33 cellular contexts compared by ENCODE assay signal in the genomic region with DNA sequence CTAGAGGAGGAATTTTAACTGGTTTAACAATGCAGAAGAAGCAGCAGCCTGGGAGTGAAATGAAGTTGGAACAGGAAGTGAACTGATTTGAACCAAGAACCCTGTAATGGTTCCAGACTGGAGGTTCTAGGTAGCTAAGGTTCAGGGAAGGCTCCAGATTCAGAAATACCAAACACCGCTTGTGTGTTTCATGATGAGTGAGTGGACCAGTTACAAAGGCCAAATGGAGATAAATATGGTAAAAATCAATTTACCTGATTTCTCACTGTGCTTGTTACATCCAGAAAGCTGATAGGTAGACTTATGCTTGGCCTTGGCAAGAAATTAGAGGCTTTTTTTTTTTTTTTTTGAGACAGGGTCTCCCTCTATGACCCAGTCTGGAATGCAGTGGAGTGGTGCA.
"Had no signal": no experiment of that assay in that cellular context is flagged by ENCODE, and none has a peak within 500 bp of the region (broad histone marks: within the 10 kb centered on the region; RNA-seq: fewer than 3 reads in every experiment).

No MANE protein-coding gene starts in this region.

- H3K27me3 ChIP-seq: adrenal gland, body of pancreas, cardiac muscle cell, esophagus muscularis mucosa, foreskin keratinocyte, gastrocnemius medialis, heart left ventricle had no signal

- H3K4me3 Mint-ChIP-seq: activated CD4-positive, alpha-beta memory T cell treated with anti-CD3 and anti-CD28 coated beads for 36 hours; activated CD4-positive, alpha-beta T cell treated with anti-CD3 and anti-CD28 coated beads for 36 hours; activated CD4-positive, alpha-beta T cell treated with anti-CD3 and anti-CD28 coated beads, Interleukin-2, amount 10 ng/mL, durations not matched to agents 24 days and 14 days; activated CD8-positive, alpha-beta memory T cell treated with anti-CD3 and anti-CD28 coated beads, Interleukin-2, amount 10 ng/mL, durations not matched to agents 7 days and 5 days; activated CD8-positive, alpha-beta T cell treated with anti-CD3 and anti-CD28 coated beads, Interleukin-2, amount 10 ng/mL, durations not matched to agents 7 days and 5 days; activated naive CD8-positive, alpha-beta T cell treated with anti-CD3 and anti-CD28 coated beads for 36 hours; activated naive CD8-positive, alpha-beta T cell treated with anti-CD3 and anti-CD28 coated beads, Interleukin-2, amount 50 U/mL, for 24 hours; activated T-helper 17 cell treated with anti-CD3 and anti-CD28 coated beads, Interleukin-2, amount 50 U/mL, for 72 hours; central memory CD8-positive, alpha-beta T cell; dendritic cell treated with granulocyte-macrophage colony-stimulating factor and Interleukin-4, amounts not matched to agents 40 ng/mL and 50 ng/mL, for 4 days; effector memory CD8-positive, alpha-beta T cell had no signal

- H3K27ac ChIP-seq: adrenal gland, body of pancreas, cardiac muscle cell, coronary artery, esophagus muscularis mucosa, foreskin keratinocyte, gastrocnemius medialis, heart left ventricle had no signal

- ATAC-seq: activated CD4-positive, alpha-beta T cell treated with anti-CD3 and anti-CD28 coated beads for 36 hours; activated CD8-positive, alpha-beta memory T cell treated with anti-CD3 and anti-CD28 coated beads, Interleukin-2, amount 10 ng/mL, durations not matched to agents 7 days and 5 days; activated CD8-positive, alpha-beta T cell treated with anti-CD3 and anti-CD28 coated beads, Interleukin-2, amount 10 ng/mL, durations not matched to agents 7 days and 5 days; activated naive CD8-positive, alpha-beta T cell treated with anti-CD3 and anti-CD28 coated beads, Interleukin-2, amount 50 U/mL, for 24 hours; activated T-helper 17 cell treated with anti-CD3 and anti-CD28 coated beads, Interleukin-2, amount 50 U/mL, for 72 hours; body of pancreas; effector memory CD8-positive, alpha-beta T cell; foreskin keratinocyte; gastrocnemius medialis; heart left ventricle had no signal

- DNase-seq: activated CD4-positive, alpha-beta memory T cell treated with anti-CD3 and anti-CD28 coated beads for 36 hours; activated CD4-positive, alpha-beta T cell treated with anti-CD3 and anti-CD28 coated beads for 36 hours; activated CD4-positive, alpha-beta T cell treated with anti-CD3 and anti-CD28 coated beads, Interleukin-2, amount 10 ng/mL, durations not matched to agents 24 days and 14 days; activated CD4-positive, CD25-positive, alpha-beta regulatory T cell; activated CD4-positive, CD25-positive, alpha-beta regulatory T cell treated with anti-CD3 and anti-CD28 coated beads, Interleukin-2, amount 50 U/mL, for 72 hours; activated CD8-positive, alpha-beta memory T cell treated with anti-CD3 and anti-CD28 coated beads, Interleukin-2, amount 10 ng/mL, durations not matched to agents 7 days and 5 days; activated CD8-positive, alpha-beta memory T cell treated with anti-CD3 and anti-CD28 coated beads, Interleukin-2, amount 50 U/mL, for 4 hours; activated CD8-positive, alpha-beta T cell treated with anti-CD3 and anti-CD28 coated beads, Interleukin-2, amount 10 ng/mL, durations not matched to agents 7 days and 5 days; activated effector memory CD4-positive, alpha-beta T cell treated with Interleukin-2 at 50 U/mL for 16 hours; activated gamma-delta T cell treated with Interleukin-2 at 50 U/mL for 16 hours; activated naive CD4-positive, alpha-beta T cell treated with anti-CD3 and anti-CD28 coated beads, Interleukin-2, amount 50 U/mL, for 16 hours; activated naive CD4-positive, alpha-beta T cell treated with Interleukin-2 at 50 U/mL for 16 hours; activated naive CD8-positive, alpha-beta T cell treated with anti-CD3 and anti-CD28 coated beads for 36 hours; activated naive CD8-positive, alpha-beta T cell treated with anti-CD3 and anti-CD28 coated beads, Interleukin-2, amount 50 U/mL, for 24 hours; activated T-cell treated with anti-CD3 and anti-CD28 coated beads, Interleukin-2, amount 50 U/mL, for 1 hour; amygdala; aorta; body of pancreas; effector CD4-positive, alpha-beta T cell; effector memory CD8-positive, alpha-beta T cell; erythroblast; foreskin keratinocyte; gastrocnemius medialis; glutamatergic neuron; heart left ventricle; T-helper 2 cell had no signal

- H3K4me3 ChIP-seq: adrenal gland, body of pancreas, cardiac muscle cell, coronary artery, esophagus muscularis mucosa, gastrocnemius medialis, heart left ventricle had no signal

- H3K27me3 Mint-ChIP-seq: activated CD4-positive, alpha-beta memory T cell treated with anti-CD3 and anti-CD28 coated beads for 36 hours; activated CD4-positive, alpha-beta T cell treated with anti-CD3 and anti-CD28 coated beads for 36 hours; activated CD4-positive, alpha-beta T cell treated with anti-CD3 and anti-CD28 coated beads, Interleukin-2, amount 10 ng/mL, durations not matched to agents 24 days and 14 days; activated CD8-positive, alpha-beta memory T cell treated with anti-CD3 and anti-CD28 coated beads, Interleukin-2, amount 10 ng/mL, durations not matched to agents 7 days and 5 days; activated naive CD8-positive, alpha-beta T cell treated with anti-CD3 and anti-CD28 coated beads for 36 hours; activated naive CD8-positive, alpha-beta T cell treated with anti-CD3 and anti-CD28 coated beads, Interleukin-2, amount 50 U/mL, for 24 hours; activated T-helper 17 cell treated with anti-CD3 and anti-CD28 coated beads, Interleukin-2, amount 50 U/mL, for 72 hours; central memory CD8-positive, alpha-beta T cell; dendritic cell treated with granulocyte-macrophage colony-stimulating factor and Interleukin-4, amounts not matched to agents 40 ng/mL and 50 ng/mL, for 4 days; effector memory CD8-positive, alpha-beta T cell had no signal

- H3K4me1 ChIP-seq: adrenal gland, body of pancreas, foreskin keratinocyte had no signal

- H3K9me3 Mint-ChIP-seq: activated CD4-positive, alpha-beta memory T cell treated with anti-CD3 and anti-CD28 coated beads for 36 hours; activated CD4-positive, alpha-beta T cell treated with anti-CD3 and anti-CD28 coated beads, Interleukin-2, amount 10 ng/mL, durations not matched to agents 24 days and 14 days; activated naive CD8-positive, alpha-beta T cell treated with anti-CD3 and anti-CD28 coated beads for 36 hours; activated naive CD8-positive, alpha-beta T cell treated with anti-CD3 and anti-CD28 coated beads, Interleukin-2, amount 50 U/mL, for 24 hours; activated T-helper 17 cell treated with anti-CD3 and anti-CD28 coated beads, Interleukin-2, amount 50 U/mL, for 72 hours; central memory CD8-positive, alpha-beta T cell; dendritic cell treated with granulocyte-macrophage colony-stimulating factor and Interleukin-4, amounts not matched to agents 40 ng/mL and 50 ng/mL, for 4 days; effector memory CD8-positive, alpha-beta T cell had no signal

- H3K9me3 ChIP-seq: adrenal gland, body of pancreas, esophagus muscularis mucosa, gastrocnemius medialis, heart left ventricle had no signal

- H3K27ac Mint-ChIP-seq: activated CD4-positive, alpha-beta memory T cell treated with anti-CD3 and anti-CD28 coated beads for 36 hours; activated CD4-positive, alpha-beta T cell treated with anti-CD3 and anti-CD28 coated beads for 36 hours; activated CD4-positive, alpha-beta T cell treated with anti-CD3 and anti-CD28 coated beads, Interleukin-2, amount 10 ng/mL, durations not matched to agents 24 days and 14 days; activated CD8-positive, alpha-beta memory T cell treated with anti-CD3 and anti-CD28 coated beads, Interleukin-2, amount 10 ng/mL, durations not matched to agents 7 days and 5 days; activated CD8-positive, alpha-beta T cell treated with anti-CD3 and anti-CD28 coated beads, Interleukin-2, amount 10 ng/mL, durations not matched to agents 7 days and 5 days; activated naive CD8-positive, alpha-beta T cell treated with anti-CD3 and anti-CD28 coated beads for 36 hours; activated naive CD8-positive, alpha-beta T cell treated with anti-CD3 and anti-CD28 coated beads, Interleukin-2, amount 50 U/mL, for 24 hours; activated T-helper 17 cell treated with anti-CD3 and anti-CD28 coated beads, Interleukin-2, amount 50 U/mL, for 72 hours; dendritic cell treated with granulocyte-macrophage colony-stimulating factor and Interleukin-4, amounts not matched to agents 40 ng/mL and 50 ng/mL, for 4 days had no signal
